Comparison of ENCODE assay signal across 29 cellular contexts in the genomic region with DNA sequence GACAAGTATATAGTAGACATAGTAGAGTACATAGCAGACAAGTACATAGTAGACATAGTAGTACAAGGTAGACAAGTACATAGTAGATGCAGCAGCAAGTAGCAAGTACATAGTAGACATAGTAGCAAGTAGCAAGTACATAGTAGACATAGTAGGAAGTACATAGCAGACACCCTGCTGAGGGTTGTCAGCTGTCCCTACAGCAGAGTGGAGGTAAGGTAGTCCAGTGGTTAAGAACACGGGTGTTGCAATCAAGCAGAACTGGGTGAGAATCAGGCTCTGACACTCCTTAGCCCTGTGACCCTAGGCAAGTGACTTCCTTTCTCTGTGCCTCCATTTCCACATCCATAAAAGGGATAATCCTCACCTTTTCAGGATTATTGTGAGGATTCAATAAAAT.
"Had no signal": no experiment of that assay in that cellular context is flagged by ENCODE, and none has a peak within 500 bp of the region (broad histone marks: within the 10 kb centered on the region; RNA-seq: fewer than 3 reads in every experiment).

No MANE protein-coding gene starts in this region.

- H3K27ac Mint-ChIP-seq: immature natural killer cell; naive thymus-derived CD8-positive, alpha-beta T cell; nephron; stimulated activated naive CD8-positive, alpha-beta T cell treated with anti-CD3 and anti-CD28 coated beads, Interleukin-15, Interleukin-2, amounts not matched to agents 100 ng/mL and 50 ng/mL, for 24 hours; type B pancreatic cell had no signal

- H3K4me3 Mint-ChIP-seq: immature natural killer cell; naive thymus-derived CD8-positive, alpha-beta T cell; nephron; neural crest cell; stimulated activated naive CD8-positive, alpha-beta T cell treated with anti-CD3 and anti-CD28 coated beads, Interleukin-15, Interleukin-2, amounts not matched to agents 100 ng/mL and 50 ng/mL, for 24 hours; type B pancreatic cell had no signal

- H3K4me3 ChIP-seq: left lung, lower lobe of right lung, pancreas, prostate gland, skin epidermis, suprapubic skin, thoracic aorta, tibial artery, vagina had no signal

- H3K4me1 Mint-ChIP-seq: nephron, neural crest cell had no signal

- ATAC-seq: left colon; left lung; lower lobe of right lung; naive thymus-derived CD8-positive, alpha-beta T cell; pancreas; right cardiac atrium; sciatic nerve had no signal

- H3K27ac ChIP-seq: left lung, lower lobe of right lung, pancreas, prostate gland, skin epidermis, suprapubic skin, thoracic aorta, tibial artery, vagina had no signal

- H3K36me3 ChIP-seq: left lung, lower lobe of right lung, pancreas, prostate gland, suprapubic skin, thoracic aorta, tibial artery, vagina had no signal

- H3K9me3 Mint-ChIP-seq: neural crest cell; stimulated activated naive CD8-positive, alpha-beta T cell treated with anti-CD3 and anti-CD28 coated beads, Interleukin-15, Interleukin-2, amounts not matched to agents 100 ng/mL and 50 ng/mL, for 24 hours; type B pancreatic cell had no signal

- H3K4me1 ChIP-seq: left lung, lower lobe of right lung, pancreas, prostate gland, suprapubic skin, tibial artery, vagina had no signal

- H3K9me3 ChIP-seq: left lung, lower lobe of right lung, pancreas, prostate gland, suprapubic skin, thoracic aorta, tibial artery, vagina had no signal

- DNase-seq: hypothalamus; immature natural killer cell; kidney; left colon; left lung; lower lobe of right lung; mammary epithelial cell; mesenchymal stem cell; naive thymus-derived CD8-positive, alpha-beta T cell; nucleus accumbens; pancreas; posterior cingulate gyrus; retina; right cardiac atrium; stimulated activated CD4-positive, alpha-beta T cell treated with anti-CD3 and anti-CD28 coated beads, Interleukin-12 subunit alpha, Interleukin-12 subunit beta, amount 100 ng/mL, for 4 hours; stimulated activated CD4-positive, alpha-beta T cell treated with anti-CD3 and anti-CD28 coated beads, Interleukin-15, amount 100 ng/mL, for 24 hours; stimulated activated CD4-positive, alpha-beta T cell treated with anti-CD3 and anti-CD28 coated beads, Interleukin-2, amount 100 ng/mL, for 24 hours; stimulated activated CD4-positive, alpha-beta T cell treated with anti-CD3 and anti-CD28 coated beads, Interleukin-4, amount 100 ng/mL, for 1 hour; tibial artery had no signal

- H3K36me3 Mint-ChIP-seq: immature natural killer cell, type B pancreatic cell had no signal

- H3K27me3 ChIP-seq: vagina had no signal
